In the genomic region with DNA sequence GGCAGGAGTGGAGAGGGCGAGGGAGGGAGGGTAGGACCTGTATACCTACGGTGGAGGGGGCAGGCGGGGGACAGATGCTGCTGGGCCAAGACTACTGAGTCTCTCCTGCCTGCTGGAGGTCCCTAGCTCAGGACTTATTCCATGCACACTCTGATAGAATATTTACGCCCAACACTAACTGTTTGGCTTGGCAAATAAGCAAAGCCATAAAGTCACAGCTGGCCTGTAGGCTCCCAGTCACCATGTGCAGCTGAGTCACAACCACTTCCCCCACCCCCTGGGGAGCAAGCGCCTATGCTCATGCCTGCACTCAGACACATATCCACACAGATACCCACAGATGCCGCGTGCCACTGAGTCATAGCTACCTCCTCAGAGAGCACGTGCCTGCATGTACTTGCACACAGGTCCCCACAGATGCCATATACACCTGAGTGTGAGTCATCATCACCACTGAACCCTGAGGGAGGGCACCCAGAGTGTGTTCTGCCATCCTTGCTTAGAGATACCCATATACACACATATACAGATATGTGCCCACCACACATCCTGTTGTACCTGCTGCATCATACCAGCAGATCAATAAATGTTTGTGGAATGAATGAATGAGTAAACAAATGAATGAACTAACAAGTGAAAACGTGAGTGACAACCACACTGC, we compare ENCODE assay signal across 8 cellular contexts.
DNase-seq lines count a peak whose midpoint lies in the region; ATAC-seq, FAIRE-seq and TF ChIP-seq lines count a peak whose summit lies in the region.

No MANE protein-coding gene starts in this region.

- H4K20me1 ChIP-seq in DND-41 (ENCODE audit: insufficient read depth, low read length) (no peaks in the 10 kb centered on the region), mammary epithelial cell (ENCODE audit: insufficient read depth, low read length) (no peaks in the 10 kb centered on the region)

- no peak; the same call in 1 of the 2 replicates for TF ChIP-seq POLR2A in H54 (IDR thresholded peaks at IDR 0.05; ENCODE audit: low read depth, low read length)

- H2AFZ ChIP-seq in DND-41 (ENCODE audit: low read depth, low read length) (no peak overlapping the region), mammary epithelial cell (ENCODE audit: low read depth, low read length) (peak overlapping the region; percentile 2)

- peak overlapping the region; percentile 61 for H3K4me3 Mint-ChIP-seq in WTC11

- H3K9me3 ChIP-seq in DND-41 (ENCODE audit: insufficient read depth, low read length, severe bottlenecking) (no peaks in the 10 kb centered on the region), mammary epithelial cell (replicated peaks; ENCODE audit: insufficient read depth, low read length) (no peaks in the 10 kb centered on the region)

- no peak overlapping the region for H3K27ac Mint-ChIP-seq in WTC11

- H3K4me2 ChIP-seq in DND-41 (ENCODE audit: insufficient read depth, low read length) (peak overlapping the region; percentile 64), mammary epithelial cell (ENCODE audit: insufficient read depth, low read depth, low read length) (peak overlapping the region; percentile 86)

- POLR2A ChIA-PET in WTC11 (lab: Charles Lee), result interaction anchor here (1.5 kb wide), 1 partner anchor 607 kb away, joined by 4 read pairs; no protein-coding TSS in a partner anchor

- H3K9me3 Mint-ChIP-seq in WTC11, result peaks cover 3% of the 10 kb centered on the region

- WGBS in mammary epithelial cell (ENCODE audit: low coverage, missing lambda C conversion rate), result 2% methylated on average over 6 of the region's 9 CpGs

- ATAC-seq in DND-41 (ENCODE audit: insufficient read depth, low read depth), result peak; percentile 85
- no peak; the same call in 1 of the 2 replicates for ATAC-seq in WTC11

- H3K4me3 ChIP-seq in DND-41 (ENCODE audit: low read depth in 1 of 2, low read length in 2 of 2), result peak overlapping the region in 1 of 2 experiments; percentile 68; a peak in 1 of 4 replicates
- no peak overlapping the region for H3K4me3 ChIP-seq in mammary epithelial cell (replicated peaks in 1 of 3; ENCODE audit: insufficient read depth in 1 of 3, low read depth in 2 of 3, low read length in 3 of 3)

- peak; percentile 84 for FAIRE-seq in H54 (lab: Jason Lieb, UNC)

- H3K27me3 ChIP-seq in DND-41 (ENCODE audit: insufficient read depth, low read length, poor library complexity) (no peaks in the 10 kb centered on the region), mammary epithelial cell (ENCODE audit: insufficient read depth, low read length) (no peaks in the 10 kb centered on the region), layer of hippocampus (ENCODE audit: control insufficient read depth, insufficient read depth, low read length) (no peaks in the 10 kb centered on the region)

- H3K9ac ChIP-seq in DND-41 (ENCODE audit: low read depth, low read length) (peak overlapping the region; percentile 63; the same call in 1 of the 2 replicates), mammary epithelial cell (ENCODE audit: insufficient read depth, low read length) (peak overlapping the region; percentile 79)

- no peaks in the 10 kb centered on the region for H3K36me3 Mint-ChIP-seq in WTC11

- H3K27ac ChIP-seq in DND-41 (ENCODE audit: low read length), result peak overlapping the region; percentile 60
- H3K27ac ChIP-seq in mammary epithelial cell (ENCODE audit: insufficient read depth, low read depth, low read length), result peak overlapping the region; percentile 79
- peak overlapping the region; percentile 39 for H3K27ac ChIP-seq in layer of hippocampus (ENCODE audit: low read depth, low read length)

- H3K79me2 ChIP-seq in DND-41 (ENCODE audit: insufficient read depth, low read length) (no peaks in the 10 kb centered on the region), mammary epithelial cell (ENCODE audit: insufficient read depth, low read length) (no peaks in the 10 kb centered on the region)

- H3K4me1 Mint-ChIP-seq in WTC11, result peaks cover 35% of the 10 kb centered on the region

- 0 out of 2 replicates have a peak, but pooled peaks cover 3% of the 10 kb centered on the region for H3K27me3 Mint-ChIP-seq in WTC11 (ENCODE audit: low read depth)

- H3K4me1 ChIP-seq in DND-41 (ENCODE audit: insufficient read depth, low read length) (peaks cover 32% of the 10 kb centered on the region), mammary epithelial cell (ENCODE audit: insufficient read depth, low read length) (peaks cover 56% of the 10 kb centered on the region)

- peak; percentile 87 for DNase-seq in DND-41
- peak; percentile 97 for DNase-seq in H54 (ENCODE audit: insufficient read length, low spot score)
- DNase-seq in NAMALWA (ENCODE audit: low spot score), result peak; percentile 85
- no peak for DNase-seq in WTC11 (ENCODE audit: low spot score)
- peak; percentile 100 for DNase-seq in mammary epithelial cell
- peak; percentile 83 to 85 for DNase-seq in stimulated activated CD4-positive, alpha-beta T cell treated with anti-CD3 and anti-CD28 coated beads, Interleukin-2, amount 100 ng/mL, for 48 hours
- no peak for DNase-seq in D341Med (ENCODE audit: low spot score)

- dilution Hi-C loops in mammary epithelial cell (cut with HindIII; ENCODE audit: low sequenced_read_pairs), result no loop called here

- TF ChIP-seq CTCF in DND-41 (IDR thresholded peaks at IDR 0.05; ENCODE audit: borderline replicate concordance, extremely low read depth, low read length, poor library complexity, severe bottlenecking) (no peak), WTC11 (IDR thresholded peaks at IDR 0.05) (no peak), mammary epithelial cell (conservative IDR thresholded peaks at IDR 0.05 in 1 of 2, IDR thresholded peaks at IDR 0.05 in 1 of 2; ENCODE audit: extremely low read depth in 1 of 2, insufficient read depth in 1 of 2, low read depth in 1 of 2, low read length in 2 of 2) (no peak)

- intact Hi-C loops in mammary epithelial cell (cut with micrococcal nuclease), result loop anchor here (1.0 to 10.0 kb wide), 10 partner anchors 43 to 765 kb away; no protein-coding TSS in a partner anchor

- H3K36me3 ChIP-seq in DND-41 (ENCODE audit: insufficient read depth, low read length) (no peaks in the 10 kb centered on the region), mammary epithelial cell (ENCODE audit: insufficient read depth, low read length) (no peaks in the 10 kb centered on the region)

- CTCF ChIA-PET in WTC11 (lab: Charles Lee) (interaction anchor here (0.8 to 3.3 kb wide), 11 partner anchors 11 to 607 kb away, joined by 3 to 23 read pairs (median 5); no protein-coding TSS in a partner anchor), mammary epithelial cell (lab: Charles Lee; ENCODE audit: low non-redundant PET) (interaction anchor here (0.5 to 0.6 kb wide), 4 partner anchors 49 to 730 kb away, joined by 3 to 9 read pairs (median 7); no protein-coding TSS in a partner anchor)

- in situ Hi-C loops in mammary epithelial cell (cut with MboI; ENCODE audit: low sequenced_read_pairs in 2 of 2), result loop anchor here (10.0 to 25.0 kb wide), 3 partner anchors 215 to 555 kb away; a partner anchor contains a TSS

- no TSS peak for BruUV-seq in mammary epithelial cell (replicated peaks; lab: Mats Ljungman, UMichigan)

TF ChIP-seq in WTC11, 78 proteins besides CTCF, POLR2A, EP300 and RAD21:
- TF ChIP-seq RORB (CRISPR knock-in tag; IDR thresholded peaks at IDR 0.05), result no peak
- no peak for TF ChIP-seq ZNF219 (CRISPR knock-in tag; IDR thresholded peaks at IDR 0.05; ENCODE audit: borderline replicate concordance)

Comparison
In these comparisons a context has a peak if more than half of its experiments do, and no peak if none do; other contexts are left out.
1. DNase-seq: peak in DND-41 (single experiment), H54 (single experiment), NAMALWA (single experiment), mammary epithelial cell (single experiment) and stimulated activated CD4-positive, alpha-beta T cell treated with anti-CD3 and anti-CD28 coated beads, Interleukin-2, amount 100 ng/mL, for 48 hours (2 of 2); none in WTC11 (single experiment) and D341Med (single experiment).
2. Peak in every context shown above with its lines, with median percentiles within 50 percentile points of each other: H3K27ac ChIP-seq.